21 cellular contexts compared by ENCODE assay signal in genomic region chr14:103788086-103788485, GRCh38. TPM values are rescaled to one million over a fixed set of nuclear protein-coding genes. Genes with fewer than 3 reads are reported as not detected.
DNase-seq lines count a peak whose midpoint lies in the region; ATAC-seq and TF ChIP-seq lines count a peak whose summit lies in the region.
"Had no signal": no experiment of that assay in that cellular context is flagged by ENCODE, and none has a peak within 500 bp of the region (broad histone marks: within the 10 kb centered on the region; RNA-seq: fewer than 3 reads in every experiment).

No MANE protein-coding gene starts in this region.

- H3K36me3 ChIP-seq in mammary epithelial cell (ENCODE audit: insufficient read depth, low read length) (no peaks in the 10 kb centered on the region), right atrium auricular region (peaks cover 43% of the 10 kb centered on the region)
- H3K36me3 ChIP-seq: BLaER1 had no signal

- CTCF ChIA-PET in mammary epithelial cell (lab: Charles Lee; ENCODE audit: low non-redundant PET) (no interaction called here), MCF 10A (lab: Yijun Ruan, JAX) (interaction anchor here (0.7 to 0.8 kb wide), 3 partner anchors 12 to 240 kb away, joined by 3 to 5 read pairs (median 3); no protein-coding TSS in a partner anchor)

- 79% methylated on average over 1 of the region's 1 CpG for WGBS in mammary epithelial cell (ENCODE audit: low coverage, missing lambda C conversion rate)

- TF ChIP-seq CTCF in mammary epithelial cell (conservative IDR thresholded peaks at IDR 0.05 in 1 of 2, IDR thresholded peaks at IDR 0.05 in 1 of 2; ENCODE audit: extremely low read depth in 1 of 2, insufficient read depth in 1 of 2, low read depth in 1 of 2, low read length in 2 of 2) (no peak), MCF 10A (IDR thresholded peaks at IDR 0.05; ENCODE audit: unreplicated experiment) (no peak), foreskin keratinocyte (conservative IDR thresholded peaks at IDR 0.05) (no peak), right atrium auricular region (IDR thresholded peaks at IDR 0.05) (no peak)

- in situ Hi-C loops in mammary epithelial cell (cut with MboI; ENCODE audit: low sequenced_read_pairs in 2 of 2) = no loop called here

- no peak overlapping the region for H3K27ac Mint-ChIP-seq in MCF 10A (ENCODE audit: low read depth, unreplicated experiment)
- H3K27ac Mint-ChIP-seq: B cell; CD4-positive, CD25-positive, alpha-beta regulatory T cell; CD8-positive, alpha-beta T cell; H9 had no signal

- H3K4me1 ChIP-seq in mammary epithelial cell (ENCODE audit: insufficient read depth, low read length) (peaks cover 5% of the 10 kb centered on the region), foreskin keratinocyte (peaks cover 12% of the 10 kb centered on the region), right atrium auricular region (no peaks in the 10 kb centered on the region)
- H3K4me1 ChIP-seq: Caco-2 had no signal

- POLR2A ChIA-PET in MCF 10A (lab: Yijun Ruan, JAX) = interaction anchor here (0.6 to 0.7 kb wide), 3 partner anchors 83 to 189 kb away, joined by 3 read pairs; no protein-coding TSS in a partner anchor

- dilution Hi-C loops in mammary epithelial cell (cut with HindIII; ENCODE audit: low sequenced_read_pairs) = no loop called here

- H3K4me3 ChIP-seq in mammary epithelial cell (replicated peaks in 1 of 3; ENCODE audit: insufficient read depth in 1 of 3, low read depth in 2 of 3, low read length in 3 of 3) (no peak overlapping the region), right atrium auricular region (no peak overlapping the region)
- H3K4me3 ChIP-seq: BLaER1, GM12878, GM23248 had no signal

- H3K27ac ChIP-seq in mammary epithelial cell (ENCODE audit: insufficient read depth, low read depth, low read length) (no peak overlapping the region), foreskin keratinocyte (no peak overlapping the region), right atrium auricular region (no peak overlapping the region)
- H3K27ac ChIP-seq: 22Rv1, BLaER1, C4-2B, GM23248 had no signal

- intact Hi-C loops in mammary epithelial cell (cut with micrococcal nuclease) (no loop called here), MCF 10A (cut with micrococcal nuclease) (no loop called here)

- H3K4me1 Mint-ChIP-seq in MCF 10A (ENCODE audit: insufficient read depth, unreplicated experiment) = peaks cover 5% of the 10 kb centered on the region
- H3K4me1 Mint-ChIP-seq: B cell, H9 had no signal

- no peak overlapping the region for H3K4me2 ChIP-seq in mammary epithelial cell (ENCODE audit: insufficient read depth, low read depth, low read length)
- H3K4me2 ChIP-seq: BLaER1 had no signal

- no peaks in the 10 kb centered on the region for H3K27me3 ChIP-seq in mammary epithelial cell (ENCODE audit: insufficient read depth, low read length)
- no peaks in the 10 kb centered on the region for H3K27me3 ChIP-seq in foreskin keratinocyte
- no peaks in the 10 kb centered on the region for H3K27me3 ChIP-seq in right atrium auricular region
- H3K27me3 ChIP-seq: BLaER1 had no signal

- no peaks in the 10 kb centered on the region for H3K9me3 Mint-ChIP-seq in MCF 10A (ENCODE audit: unreplicated experiment)
- H3K9me3 Mint-ChIP-seq: CD4-positive, CD25-positive, alpha-beta regulatory T cell; CD8-positive, alpha-beta T cell; H9 had no signal

- H3K36me3 Mint-ChIP-seq in MCF 10A (ENCODE audit: insufficient read depth, unreplicated experiment) = peaks cover 25% of the 10 kb centered on the region

- H3K9me3 ChIP-seq in mammary epithelial cell (replicated peaks; ENCODE audit: insufficient read depth, low read length) = no peaks in the 10 kb centered on the region
- H3K9me3 ChIP-seq in right atrium auricular region = no peaks in the 10 kb centered on the region
- H3K9me3 ChIP-seq: BLaER1, Caco-2 had no signal

- no peaks in the 10 kb centered on the region for H3K79me2 ChIP-seq in mammary epithelial cell (ENCODE audit: insufficient read depth, low read length)

- ATAC-seq in foreskin keratinocyte = peak; percentile 64
- ATAC-seq: CD8-positive, alpha-beta T cell; GM12878; HCT116 had no signal

- H3K9ac ChIP-seq in mammary epithelial cell (ENCODE audit: insufficient read depth, low read length) = no peak overlapping the region
- H3K9ac ChIP-seq: BLaER1, GM23248 had no signal

- H3K4me3 Mint-ChIP-seq in MCF 10A (ENCODE audit: unreplicated experiment) = no peak overlapping the region
- H3K4me3 Mint-ChIP-seq: B cell; CD4-positive, CD25-positive, alpha-beta regulatory T cell; CD8-positive, alpha-beta T cell; H9 had no signal

- H3K27me3 Mint-ChIP-seq in MCF 10A (ENCODE audit: insufficient read depth, unreplicated experiment) = no peaks in the 10 kb centered on the region
- H3K27me3 Mint-ChIP-seq: B cell; CD4-positive, CD25-positive, alpha-beta regulatory T cell had no signal

- BruUV-seq in mammary epithelial cell (replicated peaks; lab: Mats Ljungman, UMichigan) (no TSS peak), MCF 10A (replicated peaks; lab: Mats Ljungman, UMichigan) (no TSS peak)

- H4K20me1 ChIP-seq in mammary epithelial cell (ENCODE audit: insufficient read depth, low read length) = no peaks in the 10 kb centered on the region
- H4K20me1 ChIP-seq: BLaER1 had no signal

- no peak overlapping the region for H2AFZ ChIP-seq in mammary epithelial cell (ENCODE audit: low read depth, low read length)
- H2AFZ ChIP-seq: GM23248 had no signal

- DNase-seq in mammary epithelial cell (peak; percentile 44), MCF 10A (ENCODE audit: unreplicated experiment) (no peak), foreskin keratinocyte (peak; percentile 26 to 59), putamen (ENCODE audit: low spot score) (peak; percentile 7), islet precursor cell (no peak), right atrium auricular region (ENCODE audit: low spot score) (no peak)
- DNase-seq: Caco-2; CD4-positive, CD25-positive, alpha-beta regulatory T cell; CD8-positive, alpha-beta T cell; DMS153; DMS79; EL; GDM1; GM23248; H9 had no signal

RNA-seq across cellular contexts. Expression of gene PPP1R13B, which starts 59.3 kb away (rescaled TPM):
- total RNA-seq in mammary epithelial cell = 10 to 100 TPM in 1 of 2 donors, 1 to 10 TPM in 1; 6.8 to 22.8 TPM
- polyA plus RNA-seq in mammary epithelial cell = 6.2 TPM
- 45.8 TPM for polyA minus RNA-seq in mammary epithelial cell
- 16.2 and 17.5 TPM in 2 replicates for total RNA-seq in MCF 10A (2022)
- total RNA-seq in foreskin keratinocyte = 10.5 and 12.4 TPM in 2 replicates
- polyA plus RNA-seq in foreskin keratinocyte = 5.4 and 6.8 TPM in 2 replicates
- total RNA-seq in right atrium auricular region = 10 to 100 TPM; 45.7 to 47.8 TPM

Comparison
In these comparisons a context has a peak if more than half of its experiments do, and no peak if none do; other contexts are left out.
1. DNase-seq: peak in mammary epithelial cell (single experiment), foreskin keratinocyte (2 of 2) and putamen (single experiment); none in MCF 10A (single experiment), islet precursor cell (single experiment) and right atrium auricular region (single experiment).